ENCODE assay signal across 8 cellular contexts in the genomic region with DNA sequence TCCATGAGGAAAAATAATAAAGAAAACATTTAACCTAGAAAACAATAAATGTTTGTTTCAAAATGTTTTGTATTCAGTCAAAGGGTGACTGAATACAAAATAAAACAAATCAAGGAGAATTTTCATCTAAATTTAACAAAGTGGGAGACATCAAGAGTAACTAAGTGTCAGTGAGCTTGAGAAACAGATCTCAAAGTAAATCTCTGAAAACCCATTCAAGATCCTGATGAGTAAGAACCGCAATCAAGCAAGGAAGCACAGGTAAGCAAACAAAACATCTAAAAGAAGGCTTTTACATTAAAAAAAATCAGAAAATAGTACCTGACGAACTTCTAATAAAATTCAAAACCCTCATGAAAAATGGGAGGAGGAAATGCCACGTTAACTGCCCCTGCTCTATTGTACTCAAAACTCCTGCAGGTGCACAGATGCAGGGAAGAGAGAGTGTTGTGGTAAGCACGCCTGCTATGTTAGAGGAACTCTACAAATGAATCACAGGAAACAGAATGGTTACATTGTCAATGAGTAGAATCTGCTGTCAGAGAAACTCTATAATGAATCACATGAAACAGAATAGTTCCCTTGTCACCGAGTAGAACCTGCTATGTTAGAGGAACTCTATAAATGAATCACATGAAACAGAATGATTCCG.
DNase-seq lines count a peak whose midpoint lies in the region; ATAC-seq, FAIRE-seq and TF ChIP-seq lines count a peak whose summit lies in the region.
"Not testable (repeated sequence)": the region's sequence is repeated elsewhere in the genome, so short reads cannot be mapped to it uniquely, and the experiment has no call there.

No MANE protein-coding gene starts in this region.

- intact Hi-C loops in pancreas (cut with DNase I) = not testable (repeated sequence)

- ATAC-seq in GM18873 (IDR thresholded peaks at IDR 0.05; ENCODE audit: low FRiP score, unreplicated experiment) (peak; percentile 99), GM21786 (IDR thresholded peaks at IDR 0.05; ENCODE audit: unreplicated experiment) (peak; percentile 83), HG03108 (IDR thresholded peaks at IDR 0.05; ENCODE audit: unreplicated experiment) (peak; percentile 69), pancreas (peak in 2 of 4 donors; percentile 29 to 37)
- ATAC-seq in activated T-cell treated with anti-CD3 and anti-CD28 coated beads, Interleukin-2, amount 50 U/mL, for 72 hours (replicated peaks in 1 of 2) = peak; percentile 99 to 100

- peak overlapping the region; percentile 2 for H3K27ac Mint-ChIP-seq in activated T-cell treated with anti-CD3 and anti-CD28 coated beads, Interleukin-2, amount 50 U/mL, for 72 hours

- peak; percentile 37 for FAIRE-seq in pancreas (lab: Jason Lieb, UNC)

- not testable (repeated sequence) for H3K9me3 ChIP-seq in pancreas

- H3K4me1 ChIP-seq in pancreas = not testable (repeated sequence)

- not testable (repeated sequence) for H3K4me1 Mint-ChIP-seq in activated T-cell treated with anti-CD3 and anti-CD28 coated beads, Interleukin-2, amount 50 U/mL, for 72 hours (ENCODE audit: low read depth)

- H3K36me3 ChIP-seq in pancreas = not testable (repeated sequence)

- not testable (repeated sequence) for H3K27me3 ChIP-seq in pancreas

- not testable (repeated sequence) for H3K36me3 Mint-ChIP-seq in activated T-cell treated with anti-CD3 and anti-CD28 coated beads, Interleukin-2, amount 50 U/mL, for 72 hours (ENCODE audit: insufficient read depth in 2 of 2)

- peak overlapping the region; percentile 5 to 17 for H3K4me3 Mint-ChIP-seq in activated T-cell treated with anti-CD3 and anti-CD28 coated beads, Interleukin-2, amount 50 U/mL, for 72 hours

- WGBS in pancreas, 2 donors = 28 to 40% methylated on average over 6 of the region's 6 CpGs

- not testable (repeated sequence) for H3K9me3 Mint-ChIP-seq in activated T-cell treated with anti-CD3 and anti-CD28 coated beads, Interleukin-2, amount 50 U/mL, for 72 hours

- DNase-seq in CD1c-positive myeloid dendritic cell (ENCODE audit: extremely low spot score) = peak; percentile 80
- peak; percentile 81 for DNase-seq in Jurkat, Clone E6-1 (ENCODE audit: low read depth, low spot score)
- DNase-seq in SKM-1 treated with dmso at 0.1 percent for 144 hours (lab: John Stamatoyannopoulos, UW; ENCODE audit: unreplicated experiment) = peak; percentile 16
- DNase-seq in activated T-cell treated with anti-CD3 and anti-CD28 coated beads, Interleukin-2, amount 50 U/mL, for 72 hours = peak; percentile 8 to 17
- DNase-seq in pancreas = not testable (repeated sequence)

- H3K27me3 Mint-ChIP-seq in activated T-cell treated with anti-CD3 and anti-CD28 coated beads, Interleukin-2, amount 50 U/mL, for 72 hours (ENCODE audit: low read depth) = not testable (repeated sequence)

- H3K4me3 ChIP-seq in Jurkat, Clone E6-1 (ENCODE audit: low read length); pancreas: not testable (repeated sequence)

- TF ChIP-seq CTCF in pancreas (IDR thresholded peaks at IDR 0.05) = not testable (repeated sequence)

- not testable (repeated sequence) for H3K27ac ChIP-seq in pancreas
